32 cellular contexts compared by ENCODE assay signal in the genomic region with DNA sequence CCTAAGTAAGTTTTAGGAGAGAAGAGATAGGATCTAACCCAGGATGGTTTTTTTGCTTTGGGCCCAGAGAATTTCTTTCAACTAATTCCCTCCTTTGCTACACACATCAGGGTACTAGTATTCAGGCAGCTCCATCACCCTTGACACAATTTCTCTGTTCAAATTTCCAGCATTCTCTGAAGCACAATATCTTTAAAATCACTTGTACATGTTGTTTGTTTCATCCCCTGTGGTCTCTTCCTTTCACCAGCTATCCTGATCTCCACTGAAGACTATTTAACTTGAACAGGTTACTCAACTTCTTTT.
"Had no signal": no experiment of that assay in that cellular context is flagged by ENCODE, and none has a peak within 500 bp of the region (broad histone marks: within the 10 kb centered on the region; RNA-seq: fewer than 3 reads in every experiment).

No MANE protein-coding gene starts in this region.

- H3K36me3 Mint-ChIP-seq: activated naive CD4-positive, alpha-beta T cell treated with anti-CD3 and anti-CD28 coated beads, Interleukin-2, amount 50 U/mL, for 24 hours; activated naive CD8-positive, alpha-beta T cell treated with anti-CD3 and anti-CD28 coated beads, Interleukin-2, amount 10 ng/mL, durations not matched to agents 7 days and 5 days had no signal

- H3K36me3 ChIP-seq: breast epithelium, WERI-Rb-1 had no signal

- H3K27ac Mint-ChIP-seq: activated CD4-positive, alpha-beta T cell treated with anti-CD3 and anti-CD28 coated beads, Interleukin-2, amount 10 ng/mL, durations not matched to agents 7 days and 5 days; activated CD8-positive, alpha-beta T cell treated with anti-CD3 and anti-CD28 coated beads, Interleukin-2, amount 10 ng/mL, durations not matched to agents 7 days and 5 days; activated naive CD4-positive, alpha-beta T cell treated with anti-CD3 and anti-CD28 coated beads, Interleukin-2, amount 50 U/mL, for 24 hours; activated naive CD8-positive, alpha-beta T cell treated with anti-CD3 and anti-CD28 coated beads, Interleukin-2, amount 10 ng/mL, durations not matched to agents 7 days and 5 days; activated T-cell treated with anti-CD3 and anti-CD28 coated beads, Interleukin-2, amount 50 U/mL, for 24 hours; activated T-helper 2 cell treated with anti-CD3 and anti-CD28 coated beads, Interferon-gamma antibody, Interleukin-2, Interleukin-4, amounts not matched to agents 10 μg/mL and 5 μg/mL and 100 μg/mL, durations not matched to agents 14 hours and 24 hours and 36 hours had no signal

- DNase-seq: activated CD4-positive, alpha-beta T cell treated with anti-CD3 and anti-CD28 coated beads for 1 hour; activated CD4-positive, alpha-beta T cell treated with anti-CD3 and anti-CD28 coated beads, Interleukin-2, amount 10 ng/mL, durations not matched to agents 7 days and 5 days; activated CD4-positive, alpha-beta T cell treated with anti-CD3 and anti-CD28 coated beads, Interleukin-2, amount 50 U/mL, for 48 hours; activated CD4-positive, CD25-positive, alpha-beta regulatory T cell; activated CD8-positive, alpha-beta T cell treated with anti-CD3 and anti-CD28 coated beads, Interleukin-2, amount 10 ng/mL, durations not matched to agents 7 days and 5 days; activated gamma-delta T cell; activated naive CD4-positive, alpha-beta T cell treated with Interleukin-2 at 50 U/mL for 16 hours; activated naive CD8-positive, alpha-beta T cell treated with anti-CD3 and anti-CD28 coated beads, Interleukin-2, amount 10 ng/mL, durations not matched to agents 7 days and 5 days; activated T-cell treated with anti-CD3 and anti-CD28 coated beads, Interleukin-2, amount 50 U/mL, for 24 hours; amygdala; body of pancreas; cerebellar nuclear complex; NCI-H1092 treated with DMSO at 0.1 percent for 48 hours; NCI-H1417; NCI-H146; NCI-H187; NCI-H2081; NCI-H226; NCI-H446 treated with DMSO at 0.1 percent for 48 hours; NCI-H524; NCI-H69; NCI-H82; SIG-M5; T1000; WERI-Rb-1 had no signal

- H3K4me2 ChIP-seq: KMS-11, PC-9 had no signal

- ATAC-seq: activated CD8-positive, alpha-beta T cell treated with anti-CD3 and anti-CD28 coated beads, Interleukin-2, amount 10 ng/mL, durations not matched to agents 7 days and 5 days; body of pancreas; Right ventricle myocardium inferior had no signal

- H3K4me1 Mint-ChIP-seq: activated CD4-positive, alpha-beta T cell treated with anti-CD3 and anti-CD28 coated beads, Interleukin-2, amount 10 ng/mL, durations not matched to agents 7 days and 5 days; activated naive CD4-positive, alpha-beta T cell treated with anti-CD3 and anti-CD28 coated beads, Interleukin-2, amount 50 U/mL, for 24 hours; activated naive CD8-positive, alpha-beta T cell treated with anti-CD3 and anti-CD28 coated beads, Interleukin-2, amount 10 ng/mL, durations not matched to agents 7 days and 5 days had no signal

- H3K27me3 ChIP-seq: body of pancreas, breast epithelium had no signal

- H3K4me3 ChIP-seq: body of pancreas, breast epithelium, PC-9 had no signal

- H3K4me3 Mint-ChIP-seq: activated CD4-positive, alpha-beta T cell treated with anti-CD3 and anti-CD28 coated beads, Interleukin-2, amount 10 ng/mL, durations not matched to agents 7 days and 5 days; activated CD8-positive, alpha-beta T cell treated with anti-CD3 and anti-CD28 coated beads, Interleukin-2, amount 10 ng/mL, durations not matched to agents 7 days and 5 days; activated naive CD4-positive, alpha-beta T cell treated with anti-CD3 and anti-CD28 coated beads, Interleukin-2, amount 50 U/mL, for 24 hours; activated naive CD8-positive, alpha-beta T cell treated with anti-CD3 and anti-CD28 coated beads, Interleukin-2, amount 10 ng/mL, durations not matched to agents 7 days and 5 days; activated T-cell treated with anti-CD3 and anti-CD28 coated beads, Interleukin-2, amount 50 U/mL, for 24 hours had no signal

- H2AFZ ChIP-seq: PC-9 had no signal

- H3K4me1 ChIP-seq: body of pancreas, breast epithelium had no signal

- H3K9me3 ChIP-seq: body of pancreas, breast epithelium had no signal

- H3K27ac ChIP-seq: body of pancreas, breast epithelium, KMS-11, PC-9, RWPE1, WERI-Rb-1 had no signal

- H3K27me3 Mint-ChIP-seq: activated CD4-positive, alpha-beta T cell treated with anti-CD3 and anti-CD28 coated beads, Interleukin-2, amount 10 ng/mL, durations not matched to agents 7 days and 5 days; activated naive CD4-positive, alpha-beta T cell treated with anti-CD3 and anti-CD28 coated beads, Interleukin-2, amount 50 U/mL, for 24 hours; activated T-cell treated with anti-CD3 and anti-CD28 coated beads, Interleukin-2, amount 50 U/mL, for 24 hours had no signal

- H3K9ac ChIP-seq: KMS-11 had no signal

- H3K9me3 Mint-ChIP-seq: activated CD4-positive, alpha-beta T cell treated with anti-CD3 and anti-CD28 coated beads, Interleukin-2, amount 10 ng/mL, durations not matched to agents 7 days and 5 days; activated naive CD4-positive, alpha-beta T cell treated with anti-CD3 and anti-CD28 coated beads, Interleukin-2, amount 50 U/mL, for 24 hours; activated naive CD8-positive, alpha-beta T cell treated with anti-CD3 and anti-CD28 coated beads, Interleukin-2, amount 10 ng/mL, durations not matched to agents 7 days and 5 days; activated T-cell treated with anti-CD3 and anti-CD28 coated beads, Interleukin-2, amount 50 U/mL, for 24 hours; activated T-helper 2 cell treated with anti-CD3 and anti-CD28 coated beads, Interferon-gamma antibody, Interleukin-2, Interleukin-4, amounts not matched to agents 10 μg/mL and 5 μg/mL and 100 μg/mL, durations not matched to agents 14 hours and 24 hours and 36 hours had no signal
